Comparison of ENCODE assay signal across 13 cellular contexts in genomic region chr3:155912574-155913190, GRCh38. TPM values are rescaled to one million over a fixed set of nuclear protein-coding genes. Genes with fewer than 3 reads are reported as not detected.
DNase-seq lines count a peak whose midpoint lies in the region; ATAC-seq and TF ChIP-seq lines count a peak whose summit lies in the region.
"Had no signal": no experiment of that assay in that cellular context is flagged by ENCODE, and none has a peak within 500 bp of the region (broad histone marks: within the 10 kb centered on the region; RNA-seq: fewer than 3 reads in every experiment).

No MANE protein-coding gene starts in this region.

- no peak overlapping the region for H3K27ac ChIP-seq in CD4-positive, CD25-positive, alpha-beta regulatory T cell (ENCODE audit: insufficient read depth, low read length, poor library complexity, severe bottlenecking)
- H3K27ac ChIP-seq in PC-9 (0 out of 2 replicates have a peak overlapping the region, but pooled peaks have one; percentile 1), osteoblast (ENCODE audit: low read depth, low read length) (peak overlapping the region; percentile 40)
- H3K27ac ChIP-seq: colonic mucosa, RWPE1 had no signal

- H4K20me1 ChIP-seq in PC-9 (ENCODE audit: insufficient read depth) (no peaks in the 10 kb centered on the region), osteoblast (ENCODE audit: insufficient read depth, low read length) (no peaks in the 10 kb centered on the region)

- peaks cover 0 to 2% (median 0%) of the 10 kb centered on the region in 7 donors for H3K9me3 Mint-ChIP-seq in CD4-positive, CD25-positive, alpha-beta regulatory T cell
- peaks cover 3% of the 10 kb centered on the region for H3K9me3 Mint-ChIP-seq in activated T-helper 2 cell treated with anti-CD3 and anti-CD28 coated beads, Interferon-gamma antibody, Interleukin-2, Interleukin-4, amounts not matched to agents 10 μg/mL and 5 μg/mL and 100 μg/mL, durations not matched to agents 14 hours and 24 hours and 36 hours

- BruUV-seq in PC-9 (replicated peaks; lab: Mats Ljungman, UMichigan), result no TSS peak

- CTCF ChIA-PET in PC-9 (lab: Charles Lee), result interaction anchor here (0.5 kb wide), 1 partner anchor 160 kb away, joined by 3 read pairs; no protein-coding TSS in a partner anchor

- H3K4me1 Mint-ChIP-seq in CD4-positive, CD25-positive, alpha-beta regulatory T cell, result peaks cover 11 to 29% (median 19%) of the 10 kb centered on the region in 4 donors
- peaks cover 15% of the 10 kb centered on the region for H3K4me1 Mint-ChIP-seq in activated T-helper 2 cell treated with anti-CD3 and anti-CD28 coated beads, Interferon-gamma antibody, Interleukin-2, Interleukin-4, amounts not matched to agents 10 μg/mL and 5 μg/mL and 100 μg/mL, durations not matched to agents 14 hours and 24 hours and 36 hours (ENCODE audit: low read depth)

- no peak overlapping the region for H3K4me3 ChIP-seq in CD4-positive, CD25-positive, alpha-beta regulatory T cell (ENCODE audit: low read depth, low read length)
- no peak overlapping the region for H3K4me3 ChIP-seq in PC-9
- H3K4me3 ChIP-seq in osteoblast (ENCODE audit: insufficient read depth, low read length), result no peak overlapping the region
- H3K4me3 ChIP-seq: colonic mucosa had no signal

- H3K36me3 ChIP-seq in CD4-positive, CD25-positive, alpha-beta regulatory T cell (ENCODE audit: control insufficient read depth, insufficient read depth, low read length), result peaks cover 46% of the 10 kb centered on the region
- peaks cover 54% of the 10 kb centered on the region for H3K36me3 ChIP-seq in PC-9 (ENCODE audit: low read depth)
- peaks cover 72% of the 10 kb centered on the region for H3K36me3 ChIP-seq in osteoblast (ENCODE audit: insufficient read depth, low read length)

- H2AFZ ChIP-seq in PC-9 (no peak overlapping the region), osteoblast (ENCODE audit: low read length) (no peak overlapping the region)

- H3K79me2 ChIP-seq in PC-9 (ENCODE audit: low read depth) (no peaks in the 10 kb centered on the region), osteoblast (ENCODE audit: insufficient read depth, low read length) (no peaks in the 10 kb centered on the region)

- no peak overlapping the region for H3K4me3 Mint-ChIP-seq in CD4-positive, CD25-positive, alpha-beta regulatory T cell
- no peak overlapping the region for H3K4me3 Mint-ChIP-seq in activated T-helper 2 cell treated with anti-CD3 and anti-CD28 coated beads, Interferon-gamma antibody, Interleukin-2, Interleukin-4, amounts not matched to agents 10 μg/mL and 5 μg/mL and 100 μg/mL, durations not matched to agents 14 hours and 24 hours and 36 hours (ENCODE audit: low read depth)

- no peaks in the 10 kb centered on the region for H3K9me3 ChIP-seq in CD4-positive, CD25-positive, alpha-beta regulatory T cell (ENCODE audit: control insufficient read depth in 2 of 2, low read length in 2 of 2)
- H3K9me3 ChIP-seq in PC-9 (ENCODE audit: insufficient read depth, low read depth) (no peaks in the 10 kb centered on the region), osteoblast (ENCODE audit: low read depth, low read length) (no peaks in the 10 kb centered on the region)
- H3K9me3 ChIP-seq: colonic mucosa had no signal

- intact Hi-C loops in PC-9 (cut with micrococcal nuclease; ENCODE audit: unreplicated experiment), result no loop called here
- intact Hi-C loops in activated T-helper 2 cell treated with anti-CD3 and anti-CD28 coated beads, Interferon-gamma antibody, Interleukin-2, Interleukin-4, amounts not matched to agents 10 μg/mL and 5 μg/mL and 100 μg/mL, durations not matched to agents 14 hours and 24 hours and 36 hours (cut with micrococcal nuclease), result no loop called here

- no peak overlapping the region for H3K4me2 ChIP-seq in PC-9
- H3K4me2 ChIP-seq in osteoblast (ENCODE audit: insufficient read depth, low read length), result no peak overlapping the region

- POLR2A ChIA-PET in PC-9 (lab: Charles Lee; ENCODE audit: unreplicated experiment), result no interaction called here

- H3K9me2 ChIP-seq in PC-9 (ENCODE audit: insufficient read depth), result no peaks in the 10 kb centered on the region

- H3K27me3 ChIP-seq in CD4-positive, CD25-positive, alpha-beta regulatory T cell (ENCODE audit: control insufficient read depth, insufficient read depth, low read length), result no peaks in the 10 kb centered on the region
- H3K27me3 ChIP-seq in PC-9 (ENCODE audit: insufficient read depth, low read depth) (no peaks in the 10 kb centered on the region), osteoblast (ENCODE audit: insufficient read depth, low read length) (no peaks in the 10 kb centered on the region)
- H3K27me3 ChIP-seq: colonic mucosa had no signal

- DNase-seq in CD4-positive, CD25-positive, alpha-beta regulatory T cell, result no peak
- DNase-seq in PC-9 (no peak), dedifferentiated amniotic fluid mesenchymal stem cell (ENCODE audit: extremely low spot score) (peak; percentile 47), osteoblast (ENCODE audit: insufficient read length, low spot score, missing footprints) (peak; percentile 27), inferior parietal cortex (ENCODE audit: extremely low spot score) (no peak), T-helper 1 cell (no peak)
- no peak for DNase-seq in activated T-helper 2 cell treated with anti-CD3 and anti-CD28 coated beads, Interferon-gamma antibody, Interleukin-2, Interleukin-4, amounts not matched to agents 10 μg/mL and 5 μg/mL and 100 μg/mL, durations not matched to agents 14 hours and 24 hours and 36 hours (ENCODE audit: low spot score)
- DNase-seq: activated CD8-positive, alpha-beta memory T cell treated with anti-CD3 and anti-CD28 coated beads, Interleukin-2, amount 50 U/mL, for 4 hours; colonic mucosa; trophoblast cell had no signal

- H3F3A ChIP-seq in PC-9 (ENCODE audit: insufficient read depth, low read depth), result peaks cover 12% of the 10 kb centered on the region; the same call in 1 of the 2 replicates

- ATAC-seq in CD4-positive, CD25-positive, alpha-beta regulatory T cell (ENCODE audit: low read depth in 2 of 2), result no peak
- no peak for ATAC-seq in GM21576 (IDR thresholded peaks at IDR 0.05; ENCODE audit: unreplicated experiment)
- ATAC-seq: activated CD4-positive, CD25-positive, alpha-beta regulatory T cell treated with anti-CD3 and anti-CD28 coated beads, Interleukin-2, amount 50 U/mL, for 24 hours had no signal

- peaks cover 59% of the 10 kb centered on the region for H3K36me3 Mint-ChIP-seq in CD4-positive, CD25-positive, alpha-beta regulatory T cell
- peaks cover 89% of the 10 kb centered on the region for H3K36me3 Mint-ChIP-seq in activated T-helper 2 cell treated with anti-CD3 and anti-CD28 coated beads, Interferon-gamma antibody, Interleukin-2, Interleukin-4, amounts not matched to agents 10 μg/mL and 5 μg/mL and 100 μg/mL, durations not matched to agents 14 hours and 24 hours and 36 hours (ENCODE audit: low read depth)

- peaks cover 10% of the 10 kb centered on the region for H3K4me1 ChIP-seq in CD4-positive, CD25-positive, alpha-beta regulatory T cell (ENCODE audit: control insufficient read depth, insufficient read depth, low read length, poor library complexity, severe bottlenecking)
- H3K4me1 ChIP-seq in PC-9 (replicated peaks; ENCODE audit: insufficient read depth) (no peaks in the 10 kb centered on the region), osteoblast (ENCODE audit: insufficient read depth, low read length) (no peaks in the 10 kb centered on the region)
- H3K4me1 ChIP-seq: colonic mucosa had no signal

- TF ChIP-seq CTCF in PC-9 (conservative IDR thresholded peaks at IDR 0.05) (no peak), osteoblast (IDR thresholded peaks at IDR 0.05; ENCODE audit: extremely low read depth, low read depth, low read length) (no peak)

- no peaks in the 10 kb centered on the region for H3K27me3 Mint-ChIP-seq in CD4-positive, CD25-positive, alpha-beta regulatory T cell
- no peaks in the 10 kb centered on the region for H3K27me3 Mint-ChIP-seq in activated T-helper 2 cell treated with anti-CD3 and anti-CD28 coated beads, Interferon-gamma antibody, Interleukin-2, Interleukin-4, amounts not matched to agents 10 μg/mL and 5 μg/mL and 100 μg/mL, durations not matched to agents 14 hours and 24 hours and 36 hours (ENCODE audit: low read depth)

- H3K27ac Mint-ChIP-seq in CD4-positive, CD25-positive, alpha-beta regulatory T cell, result peak overlapping the region in 2 of 3 donors; percentile 4 to 22
- no peak overlapping the region for H3K27ac Mint-ChIP-seq in activated T-helper 2 cell treated with anti-CD3 and anti-CD28 coated beads, Interferon-gamma antibody, Interleukin-2, Interleukin-4, amounts not matched to agents 10 μg/mL and 5 μg/mL and 100 μg/mL, durations not matched to agents 14 hours and 24 hours and 36 hours

RNA-seq across cellular contexts. Expression of gene GMPS, which starts 42.2 kb away (rescaled TPM):
- total RNA-seq in CD4-positive, CD25-positive, alpha-beta regulatory T cell, result 40.9 TPM
- polyA plus RNA-seq in CD4-positive, CD25-positive, alpha-beta regulatory T cell, result 10 to 100 TPM; 61.3 to 82.7 (median 66.2) TPM
- total RNA-seq in PC-9 (2021) (116 and 139 TPM in 2 replicates), osteoblast (41.3 and 43.9 TPM in 2 replicates)
- total RNA-seq in activated T-helper 2 cell treated with anti-CD3 and anti-CD28 coated beads, Interferon-gamma antibody, Interleukin-2, Interleukin-4, amounts not matched to agents 10 μg/mL and 5 μg/mL and 100 μg/mL, durations not matched to agents 14 hours and 24 hours and 36 hours, result 135 and 136 TPM in 2 replicates

RNA-seq across cellular contexts. Expression of gene SLC33A1, which starts 58.5 kb away (rescaled TPM):
- total RNA-seq in CD4-positive, CD25-positive, alpha-beta regulatory T cell, result 18.3 TPM
- polyA plus RNA-seq in CD4-positive, CD25-positive, alpha-beta regulatory T cell, result 10 to 100 TPM; 16.6 to 20.0 (median 17.8) TPM
- total RNA-seq in PC-9 (2021) (22.4 and 28.6 TPM in 2 replicates), osteoblast (35.7 and 36.9 TPM in 2 replicates)
- total RNA-seq in activated T-helper 2 cell treated with anti-CD3 and anti-CD28 coated beads, Interferon-gamma antibody, Interleukin-2, Interleukin-4, amounts not matched to agents 10 μg/mL and 5 μg/mL and 100 μg/mL, durations not matched to agents 14 hours and 24 hours and 36 hours, result 30.2 and 33.6 TPM in 2 replicates

Comparison
In these comparisons a context has a peak if more than half of its experiments do, and no peak if none do; other contexts are left out.
1. DNase-seq: peak in dedifferentiated amniotic fluid mesenchymal stem cell (single experiment) and osteoblast (single experiment); none in CD4-positive, CD25-positive, alpha-beta regulatory T cell (0 of 3), PC-9 (0 of 2), inferior parietal cortex (single experiment), activated T-helper 2 cell treated with anti-CD3 and anti-CD28 coated beads, Interferon-gamma antibody, Interleukin-2, Interleukin-4, amounts not matched to agents 10 μg/mL and 5 μg/mL and 100 μg/mL, durations not matched to agents 14 hours and 24 hours and 36 hours (single experiment) and T-helper 1 cell (0 of 5).